Comparison of ENCODE assay signal across 8 cellular contexts in genomic region chr13:77026255-77026782, GRCh38. TPM values are rescaled to one million over a fixed set of nuclear protein-coding genes. Genes with fewer than 3 reads are reported as not detected.
DNase-seq lines count a peak whose midpoint lies in the region; ATAC-seq, FAIRE-seq and TF ChIP-seq lines count a peak whose summit lies in the region.

No MANE protein-coding gene starts in this region.

- peaks cover 22 to 52% of the 10 kb centered on the region in 2 donors for H3K4me1 ChIP-seq in adrenal gland (replicated peaks in 1 of 2)
- H3K4me1 ChIP-seq in right atrium auricular region = peaks cover 0 to 53% of the 10 kb centered on the region in 2 donors
- peaks cover 19% of the 10 kb centered on the region for H3K4me1 ChIP-seq in rectal smooth muscle tissue (ENCODE audit: control insufficient read depth, insufficient read depth, low read length)
- H3K4me1 ChIP-seq in aorta (ENCODE audit: control insufficient read depth in 1 of 2, insufficient read depth in 2 of 2, low read length in 2 of 2) = peaks cover 0 to 2% of the 10 kb centered on the region in 2 donors

- TF ChIP-seq POLR2A in H54 (IDR thresholded peaks at IDR 0.05; ENCODE audit: low read depth, low read length) (no peak), adrenal gland (IDR thresholded peaks at IDR 0.05) (peak in 1 of 2 donors; percentile 23)

- TF ChIP-seq CTCF in adrenal gland (IDR thresholded peaks at IDR 0.05) (no peak), right atrium auricular region (IDR thresholded peaks at IDR 0.05) (no peak)

- peak; percentile 82 for ATAC-seq in aorta (ENCODE audit: low FRiP score)

- 0 to 1% (median 0%) methylated on average over 9 to 47 of the region's 53 CpGs for WGBS in adrenal gland, 4 donors
- WGBS in aorta, 2 donors = 0 to 1% methylated on average over 33 to 52 of the region's 53 CpGs

- H3K4me3 ChIP-seq in adrenal gland (peak overlapping the region; percentile 13 to 99 (median 85)), right atrium auricular region (peak overlapping the region; percentile 95 to 98), rectal smooth muscle tissue (ENCODE audit: low read length) (peak overlapping the region; percentile 93), aorta (ENCODE audit: low read length in 2 of 2) (peak overlapping the region; percentile 96 to 98)

- H3K27ac ChIP-seq in adrenal gland (peak overlapping the region in 4 of 5 donors; percentile 98 to 99 (median 98)), right atrium auricular region (peak overlapping the region; percentile 100), rectal smooth muscle tissue (ENCODE audit: low read depth, low read length) (peak overlapping the region; percentile 95), aorta (ENCODE audit: low read depth in 1 of 2, low read length in 2 of 2) (peak overlapping the region; percentile 92 to 99)

- intact Hi-C loops in adrenal gland (cut with DNase I) = no loop called here
- intact Hi-C loops in aorta (cut with DNase I) = loop anchor here (10.0 kb wide), 1 partner anchor 298 kb away; the partner anchor contains the start of gene MYCBP2 (in 2 of the 2)

- H3K9me3 ChIP-seq in adrenal gland (replicated peaks in 1 of 3) (no peaks in the 10 kb centered on the region), right atrium auricular region (no peaks in the 10 kb centered on the region), aorta (ENCODE audit: control insufficient read depth, low read length) (no peaks in the 10 kb centered on the region)

- FAIRE-seq in H54 (lab: Jason Lieb, UNC) = no peak

- H3K9ac ChIP-seq in rectal smooth muscle tissue (ENCODE audit: low read length) = peak overlapping the region; percentile 32

- no peaks in the 10 kb centered on the region for H3K27me3 ChIP-seq in adrenal gland
- H3K27me3 ChIP-seq in right atrium auricular region = no peaks in the 10 kb centered on the region
- H3K27me3 ChIP-seq in rectal smooth muscle tissue (ENCODE audit: control insufficient read depth, insufficient read depth, low read length) = no peaks in the 10 kb centered on the region
- no peaks in the 10 kb centered on the region for H3K27me3 ChIP-seq in aorta (ENCODE audit: control insufficient read depth in 1 of 2, insufficient read depth in 2 of 2, low read length in 1 of 2)

- no peaks in the 10 kb centered on the region for H3K36me3 ChIP-seq in adrenal gland (replicated peaks in 1 of 2)
- peaks cover 3% of the 10 kb centered on the region for H3K36me3 ChIP-seq in right atrium auricular region
- no peaks in the 10 kb centered on the region for H3K36me3 ChIP-seq in rectal smooth muscle tissue (ENCODE audit: control insufficient read depth, insufficient read depth, low read length)
- H3K36me3 ChIP-seq in aorta (ENCODE audit: control insufficient read depth in 1 of 2, insufficient read depth in 2 of 2, low read length in 1 of 2) = no peaks in the 10 kb centered on the region

- DNase-seq in GM03348 (ENCODE audit: low spot score) (peak; percentile 89), H54 (ENCODE audit: insufficient read length, low spot score) (peak; percentile 44), LoVo (ENCODE audit: low spot score) (peak; percentile 88), T follicular helper cell (ENCODE audit: low read depth) (peak; percentile 72), adrenal gland (peak; percentile 81 to 91 (median 85)), right atrium auricular region (ENCODE audit: low spot score) (peak; percentile 93), aorta (peak; percentile 86 to 92)

RNA-seq across cellular contexts. Expression of gene FBXL3, which starts 0.6 kb away (rescaled TPM):
- 10 to 100 TPM; 30.5 to 87.4 (median 50.0) TPM for total RNA-seq in adrenal gland
- 10 to 100 TPM; 12.1 to 45.4 (median 14.4) TPM for polyA plus RNA-seq in adrenal gland
- total RNA-seq in right atrium auricular region = 10 to 100 TPM; 47.2 to 48.1 TPM
- total RNA-seq in aorta = 10 to 100 TPM; 62.1 to 73.9 TPM
- polyA plus RNA-seq in aorta = 10 to 100 TPM; 38.7 to 58.2 TPM

RNA-seq across cellular contexts. Expression of gene CLN5, which starts 34.4 kb away (rescaled TPM):
- total RNA-seq in adrenal gland (10 to 100 TPM; 21.6 to 46.9 (median 37.1) TPM), right atrium auricular region (10 to 100 TPM; 15.8 to 18.4 TPM), aorta (10 to 100 TPM; 21.4 to 31.7 TPM)
- polyA plus RNA-seq in adrenal gland (10 to 100 TPM; 16.7 to 42.7 (median 21.3) TPM), aorta (10 to 100 TPM; 15.4 to 25.0 TPM)

Comparison
In these comparisons a context has a peak if more than half of its experiments do, and no peak if none do; other contexts are left out.
1. Peak in every context shown above with its lines: DNase-seq, ATAC-seq, H3K4me3 ChIP-seq and H3K27ac ChIP-seq.
2. intact Hi-C loops: an anchor here in aorta (10.0 kb wide); none called in adrenal gland.